In the genomic region with DNA sequence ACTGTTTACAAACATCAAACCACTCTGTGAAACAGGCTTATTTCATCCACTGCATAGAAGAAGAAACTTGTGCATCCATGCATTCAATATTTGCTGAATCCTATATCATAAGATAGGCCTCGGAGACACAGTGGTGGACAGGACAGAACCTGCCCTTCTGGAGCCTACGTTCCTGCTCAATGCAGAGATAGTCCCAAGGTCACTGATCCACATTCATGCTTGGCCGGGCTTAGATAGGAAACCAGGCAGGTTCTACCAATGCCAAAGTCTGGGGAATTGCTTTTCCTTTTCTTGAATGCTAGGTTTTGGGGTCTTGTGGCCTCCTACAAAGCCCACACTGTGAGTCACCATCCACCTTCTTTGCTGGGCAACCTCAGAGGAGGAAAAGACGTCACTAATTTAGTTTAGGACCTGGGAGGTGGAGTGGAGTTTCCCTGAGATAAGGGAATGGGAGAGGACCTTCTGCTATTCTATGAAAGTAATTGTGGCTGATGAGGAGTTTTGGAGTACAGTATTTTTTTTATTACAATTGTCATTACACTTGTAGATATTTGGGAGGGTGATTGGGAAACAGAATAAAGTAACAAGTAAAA, we compare ENCODE assay signal across 16 cellular contexts.
"Had no signal": no experiment of that assay in that cellular context is flagged by ENCODE, and none has a peak within 500 bp of the region (broad histone marks: within the 10 kb centered on the region; RNA-seq: fewer than 3 reads in every experiment).

No MANE protein-coding gene starts in this region.

- DNase-seq: activated gamma-delta T cell treated with Interleukin-2 at 50 U/mL for 16 hours; activated T-cell treated with anti-CD3 and anti-CD28 coated beads, Interleukin-2, amount 50 U/mL, for 1 hour; cortex of kidney; heart right ventricle; natural killer cell; retina; stimulated activated CD4-positive, alpha-beta T cell treated with anti-CD3 and anti-CD28 coated beads, Interleukin-4, amount 100 ng/mL, for 24 hours; stimulated activated naive CD4-positive, alpha-beta T cell treated with Interleukin-2 at 50 U/mL for 16 hours; T1000 had no signal

- H3K36me3 ChIP-seq: ascending aorta, heart right ventricle, thoracic aorta, vagina had no signal

- H3K9me3 ChIP-seq: ascending aorta, heart right ventricle, thoracic aorta, vagina had no signal

- H3K27me3 ChIP-seq: ascending aorta, heart right ventricle, vagina had no signal

- H3K4me3 ChIP-seq: ascending aorta, heart right ventricle, thoracic aorta, vagina had no signal

- H3K27ac ChIP-seq: ascending aorta, epithelial cell of prostate, heart right ventricle, thoracic aorta, vagina had no signal

- H3K4me1 ChIP-seq: ascending aorta, vagina had no signal

- ATAC-seq: left lobe of liver, natural killer cell, WTC11 had no signal

- FAIRE-seq: keratinocyte had no signal
